Comparison of ENCODE assay signal across 8 cellular contexts in genomic region chr18:36187826-36188721, GRCh38. TPM values are rescaled to one million over a fixed set of nuclear protein-coding genes. Genes with fewer than 3 reads are reported as not detected.
DNase-seq lines count a peak whose midpoint lies in the region; ATAC-seq and TF ChIP-seq lines count a peak whose summit lies in the region.

No MANE protein-coding gene starts in this region.

- H3K36me3 Mint-ChIP-seq in CD4-positive, alpha-beta T cell (ENCODE audit: low read depth) = no peaks in the 10 kb centered on the region

- intact Hi-C loops in CD4-positive, alpha-beta T cell (cut with DNase I, micrococcal nuclease) = no loop called here
- intact Hi-C loops in adrenal gland (cut with DNase I) = no loop called here
- intact Hi-C loops in stomach (cut with DNase I; ENCODE audit: low total_unique reads) = no loop called here

- no peak overlapping the region for H3K27ac ChIP-seq in CD4-positive, alpha-beta T cell (ENCODE audit: low read depth, low read length)
- H3K27ac ChIP-seq in adrenal gland (peak overlapping the region; percentile 66 to 91 (median 84)), stomach (peak overlapping the region; percentile 40 to 79 (median 73)), caudate nucleus (ENCODE audit: low read depth, low read length) (no peak overlapping the region)

- DNase-seq in CD4-positive, alpha-beta T cell = peak in 1 of 10 experiments; percentile 7
- DNase-seq in adrenal gland = peak; percentile 75 to 94 (median 91)
- peak; percentile 41 for DNase-seq in iPS-NIHi11 (ENCODE audit: low spot score)
- DNase-seq in stomach = peak; percentile 30
- no peak for DNase-seq in KBM-7
- DNase-seq in caudate nucleus (lab: John Stamatoyannopoulos, UW) = no peak
- DNase-seq in activated gamma-delta T cell treated with Interleukin-2 at 50 U/mL for 16 hours = no peak

- H3K4me1 ChIP-seq in adrenal gland (replicated peaks in 1 of 2) = peaks cover 13 to 17% of the 10 kb centered on the region in 2 donors
- peaks cover 14 to 25% (median 22%) of the 10 kb centered on the region in 4 donors for H3K4me1 ChIP-seq in stomach

- TF ChIP-seq EP300 in stomach (IDR thresholded peaks at IDR 0.05) = no peak

- CTCF ChIA-PET in CD4-positive, alpha-beta T cell (lab: Charles Lee) = no interaction called here

- no peak overlapping the region for H3K27ac Mint-ChIP-seq in CD4-positive, alpha-beta T cell

- H3K27me3 Mint-ChIP-seq in CD4-positive, alpha-beta T cell = peaks cover 33% of the 10 kb centered on the region

- 20 to 47% (median 23%) methylated on average over 21 to 43 of the region's 43 CpGs for WGBS in adrenal gland, 4 donors
- 30 to 44% (median 33%) methylated on average over 33 to 43 of the region's 43 CpGs for WGBS in stomach, 5 donors

- H3K9me3 ChIP-seq in CD4-positive, alpha-beta T cell (ENCODE audit: control insufficient read depth, low read length) = no peaks in the 10 kb centered on the region
- no peaks in the 10 kb centered on the region for H3K9me3 ChIP-seq in adrenal gland (replicated peaks in 1 of 3)
- H3K9me3 ChIP-seq in stomach = no peaks in the 10 kb centered on the region

- peaks cover 9% of the 10 kb centered on the region for H3K4me1 Mint-ChIP-seq in CD4-positive, alpha-beta T cell (ENCODE audit: low read depth)

- peak overlapping the region; percentile 79 for H3K4me3 Mint-ChIP-seq in CD4-positive, alpha-beta T cell

- in situ Hi-C loops in KBM-7 (cut with MboI; ENCODE audit: low pct_unique_long_range_greater_than_20kb, low sequenced_read_pairs) = no loop called here

- H3K4me3 ChIP-seq in adrenal gland (peak overlapping the region; percentile 52 to 74 (median 60)), stomach (peak overlapping the region; percentile 64 to 71 (median 67))

- POLR2A ChIA-PET in CD4-positive, alpha-beta T cell (lab: Charles Lee) = interaction anchor here (1.3 kb wide), 1 partner anchor 24 kb away, joined by 6 read pairs; no protein-coding TSS in a partner anchor

- no peaks in the 10 kb centered on the region for H3K9me3 Mint-ChIP-seq in CD4-positive, alpha-beta T cell

- H3K27me3 ChIP-seq in CD4-positive, alpha-beta T cell (ENCODE audit: control insufficient read depth, insufficient read depth, low read length) = peaks cover 17% of the 10 kb centered on the region
- no peaks in the 10 kb centered on the region for H3K27me3 ChIP-seq in adrenal gland
- H3K27me3 ChIP-seq in stomach = peaks cover 0 to 12% (median 0%) of the 10 kb centered on the region in 3 donors

- H3K36me3 ChIP-seq in adrenal gland (replicated peaks in 1 of 2) = no peaks in the 10 kb centered on the region
- no peaks in the 10 kb centered on the region for H3K36me3 ChIP-seq in stomach

- no peak for TF ChIP-seq CTCF in CD4-positive, alpha-beta T cell (IDR thresholded peaks at IDR 0.05)
- TF ChIP-seq CTCF in adrenal gland (IDR thresholded peaks at IDR 0.05) (no peak), stomach (IDR thresholded peaks at IDR 0.05) (no peak)

- peak; percentile 19 for ATAC-seq in CD4-positive, alpha-beta T cell (ENCODE audit: poor library complexity)
- peak; percentile 14 for ATAC-seq in HG02678 (IDR thresholded peaks at IDR 0.05; ENCODE audit: unreplicated experiment)

- TF ChIP-seq POLR2A in adrenal gland (IDR thresholded peaks at IDR 0.05) (peak; percentile 4 to 73), stomach (IDR thresholded peaks at IDR 0.05) (no peak)

RNA-seq across cellular contexts. Expression of gene MOCOS, which starts 0.8 kb away (rescaled TPM):
- not detected for total RNA-seq in CD4-positive, alpha-beta T cell
- total RNA-seq in adrenal gland (10 to 100 TPM; 15.3 to 88.1 (median 21.4) TPM), stomach (1 to 10 TPM in 4 of 5 donors, under 1 TPM in 1; 0.45 to 4.1 (median 1.5) TPM)
- polyA plus RNA-seq in adrenal gland (10 to 100 TPM in 2 of 3 donors, 1 to 10 TPM in 1; 7.6 to 48.1 (median 10.0) TPM), stomach (1 to 10 TPM; 2.5 to 4.6 (median 2.9) TPM)

RNA-seq across cellular contexts. Expression of gene ELP2, which starts 58.4 kb away (rescaled TPM):
- 100 to 1,000 TPM; 200 to 206 TPM for total RNA-seq in CD4-positive, alpha-beta T cell
- total RNA-seq in adrenal gland (10 to 100 TPM; 27.4 to 78.7 (median 61.5) TPM), stomach (100 to 1,000 TPM in 2 of 5 donors, 10 to 100 TPM in 3; 24.1 to 278 (median 87.5) TPM)
- polyA plus RNA-seq in adrenal gland (100 to 1,000 TPM in 1 of 3 donors, 10 to 100 TPM in 2; 52.4 to 150 (median 97.4) TPM), stomach (10 to 100 TPM; 55.8 to 69.2 (median 56.5) TPM)

RNA-seq across cellular contexts. Expression of gene SLC39A6, which starts 58.9 kb away (rescaled TPM):
- total RNA-seq in CD4-positive, alpha-beta T cell = 10 to 100 TPM; 10.6 to 11.0 TPM
- total RNA-seq in adrenal gland (10 to 100 TPM; 30.5 to 42.9 (median 39.2) TPM), stomach (10 to 100 TPM in 4 of 5 donors, 1 to 10 TPM in 1; 5.3 to 33.9 (median 22.6) TPM)
- polyA plus RNA-seq in adrenal gland (10 to 100 TPM in 1 of 3 donors, 1 to 10 TPM in 2; 4.3 to 54.2 (median 6.1) TPM), stomach (1 to 10 TPM; 4.0 to 7.7 (median 6.5) TPM)

Comparison
In these comparisons a context has a peak if more than half of its experiments do, and no peak if none do; other contexts are left out.
1. DNase-seq: peak in adrenal gland (7 of 7), iPS-NIHi11 (single experiment) and stomach (single experiment); none in KBM-7 (single experiment), caudate nucleus (0 of 61) and activated gamma-delta T cell treated with Interleukin-2 at 50 U/mL for 16 hours (single experiment).
2. H3K27ac ChIP-seq: peak in adrenal gland (5 of 5) and stomach (5 of 5); none in CD4-positive, alpha-beta T cell (single experiment) and caudate nucleus (single experiment).
3. POLR2A ChIP-seq: peak in adrenal gland (2 of 2); none in stomach (0 of 4).